In genomic region chr13:112455476-112456059, GRCh38 we compare ENCODE assay signal across 26 cellular contexts.
"Had no signal": no experiment of that assay in that cellular context is flagged by ENCODE, and none has a peak within 500 bp of the region (broad histone marks: within the 10 kb centered on the region; RNA-seq: fewer than 3 reads in every experiment).

No MANE protein-coding gene starts in this region.

- H3K9me3 Mint-ChIP-seq: dendritic cell treated with granulocyte-macrophage colony-stimulating factor and Interleukin-4, amounts not matched to agents 40 ng/mL and 50 ng/mL, for 4 days; T-helper 2 cell treated with Interferon-gamma antibody and Interleukin-4, amounts not matched to agents 5 μg/mL and 100 μg/mL, for 36 hours had no signal

- H3K36me3 Mint-ChIP-seq: stimulated activated effector memory CD8-positive, alpha-beta T cell treated with anti-CD3 and anti-CD28 coated beads, Interleukin-12 subunit alpha, Interleukin-12 subunit beta, amount 100 ng/mL, for 72 hours had no signal

- H3K9me3 ChIP-seq: prostate gland, uterus had no signal

- ATAC-seq: activated CD8-positive, alpha-beta T cell treated with anti-CD3 and anti-CD28 coated beads for 36 hours; activated naive CD4-positive, alpha-beta T cell treated with anti-CD3 and anti-CD28 coated beads, Interleukin-2, amount 50 U/mL, for 72 hours; activated T-helper 17 cell treated with anti-CD3 and anti-CD28 coated beads, Interleukin-2, amount 50 U/mL, for 72 hours; naive thymus-derived CD8-positive, alpha-beta T cell; stimulated activated effector memory CD8-positive, alpha-beta T cell treated with anti-CD3 and anti-CD28 coated beads, Interleukin-12 subunit alpha, Interleukin-12 subunit beta, amount 100 ng/mL, for 72 hours had no signal

- DNase-seq: activated CD4-positive, alpha-beta T cell treated with anti-CD3 and anti-CD28 coated beads for 48 hours; activated CD8-positive, alpha-beta T cell treated with anti-CD3 and anti-CD28 coated beads for 36 hours; activated naive CD4-positive, alpha-beta T cell; activated T-cell treated with anti-CD3 and anti-CD28 coated beads, Interleukin-2, amount 50 U/mL, for 1 hour; effector CD8-positive, alpha-beta T cell; hippocampal formation; naive thymus-derived CD8-positive, alpha-beta T cell; retina; sigmoid colon; small intestine; stimulated activated CD4-positive, alpha-beta T cell treated with anti-CD3 and anti-CD28 coated beads, Interleukin-4, amount 100 ng/mL, for 24 hours; T-helper 1 cell; trophoblast cell; uterus had no signal

- H3K4me3 ChIP-seq: breast epithelium, prostate gland, sigmoid colon, thoracic aorta, uterus had no signal

- H3K27ac Mint-ChIP-seq: activated CD8-positive, alpha-beta T cell treated with anti-CD3 and anti-CD28 coated beads for 36 hours; activated naive CD4-positive, alpha-beta T cell treated with anti-CD3 and anti-CD28 coated beads, Interleukin-2, amount 50 U/mL, for 72 hours; activated T-helper 17 cell treated with anti-CD3 and anti-CD28 coated beads, Interleukin-2, amount 50 U/mL, for 72 hours; dendritic cell treated with granulocyte-macrophage colony-stimulating factor and Interleukin-4, amounts not matched to agents 40 ng/mL and 50 ng/mL, for 4 days; memory B cell; naive thymus-derived CD8-positive, alpha-beta T cell; stimulated activated effector memory CD8-positive, alpha-beta T cell treated with anti-CD3 and anti-CD28 coated beads, Interleukin-12 subunit alpha, Interleukin-12 subunit beta, amount 100 ng/mL, for 72 hours; stimulated activated naive CD8-positive, alpha-beta T cell treated with anti-CD3 and anti-CD28 coated beads, Interleukin-15, Interleukin-2, amounts not matched to agents 100 ng/mL and 50 ng/mL, for 24 hours; T-helper 2 cell treated with Interferon-gamma antibody and Interleukin-4, amounts not matched to agents 5 μg/mL and 100 μg/mL, for 36 hours had no signal

- H3K27ac ChIP-seq: breast epithelium, prostate gland, sigmoid colon, thoracic aorta, uterus, VCaP had no signal

- H3K27me3 ChIP-seq: uterus had no signal

- H3K4me3 Mint-ChIP-seq: activated CD8-positive, alpha-beta T cell treated with anti-CD3 and anti-CD28 coated beads for 36 hours; activated T-helper 17 cell treated with anti-CD3 and anti-CD28 coated beads, Interleukin-2, amount 50 U/mL, for 72 hours; central memory CD8-positive, alpha-beta T cell; dendritic cell treated with granulocyte-macrophage colony-stimulating factor and Interleukin-4, amounts not matched to agents 40 ng/mL and 50 ng/mL, for 4 days; memory B cell; naive thymus-derived CD8-positive, alpha-beta T cell; stimulated activated effector memory CD8-positive, alpha-beta T cell treated with anti-CD3 and anti-CD28 coated beads, Interleukin-12 subunit alpha, Interleukin-12 subunit beta, amount 100 ng/mL, for 72 hours; stimulated activated naive CD8-positive, alpha-beta T cell treated with anti-CD3 and anti-CD28 coated beads, Interleukin-15, Interleukin-2, amounts not matched to agents 100 ng/mL and 50 ng/mL, for 24 hours; T-helper 2 cell treated with Interferon-gamma antibody and Interleukin-4, amounts not matched to agents 5 μg/mL and 100 μg/mL, for 36 hours had no signal

- H3K4me1 Mint-ChIP-seq: activated T-helper 17 cell treated with anti-CD3 and anti-CD28 coated beads, Interleukin-2, amount 50 U/mL, for 72 hours; central memory CD8-positive, alpha-beta T cell; memory B cell; naive thymus-derived CD8-positive, alpha-beta T cell; stimulated activated effector memory CD8-positive, alpha-beta T cell treated with anti-CD3 and anti-CD28 coated beads, Interleukin-12 subunit alpha, Interleukin-12 subunit beta, amount 100 ng/mL, for 72 hours had no signal

- H3K4me1 ChIP-seq: breast epithelium, prostate gland, sigmoid colon, uterus had no signal

- H3K36me3 ChIP-seq: breast epithelium, prostate gland, sigmoid colon, thoracic aorta, uterus had no signal
